Comparison of ENCODE assay signal across 2 cellular contexts in the genomic region with DNA sequence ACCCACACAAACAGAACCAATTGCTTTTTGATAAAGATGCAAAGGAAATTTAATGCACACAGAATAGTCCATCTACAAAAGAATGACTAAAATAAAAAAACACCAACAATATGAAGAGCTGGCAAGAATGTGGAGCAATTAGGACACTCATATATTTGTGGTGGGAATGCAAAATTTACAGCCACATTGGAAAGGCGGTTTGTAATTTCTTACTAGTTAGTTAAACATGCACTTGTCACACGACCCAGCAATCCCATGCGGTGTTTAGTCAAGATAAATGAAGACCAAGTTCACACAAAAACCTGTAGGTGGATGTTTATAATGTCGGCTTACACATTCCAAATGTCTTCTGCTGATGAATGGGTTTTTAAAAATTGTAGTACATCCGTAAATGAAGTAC.
TF ChIP-seq lines count a peak whose summit lies in the region.

No MANE protein-coding gene starts in this region.

TF ChIP-seq in HepG2, 621 proteins besides CTCF, POLR2A, EP300 and RAD21:
- TF ChIP-seq MAFF (IDR thresholded peaks at IDR 0.05; ENCODE audit: low read depth, low read length) (0 out of 2 replicates have a peak, but pooled peaks have one; percentile 5), NFIB (CRISPR knock-in tag; IDR thresholded peaks at IDR 0.05; ENCODE audit: borderline replicate concordance) (no peak)
- TF ChIP-seq, protein P1, sequence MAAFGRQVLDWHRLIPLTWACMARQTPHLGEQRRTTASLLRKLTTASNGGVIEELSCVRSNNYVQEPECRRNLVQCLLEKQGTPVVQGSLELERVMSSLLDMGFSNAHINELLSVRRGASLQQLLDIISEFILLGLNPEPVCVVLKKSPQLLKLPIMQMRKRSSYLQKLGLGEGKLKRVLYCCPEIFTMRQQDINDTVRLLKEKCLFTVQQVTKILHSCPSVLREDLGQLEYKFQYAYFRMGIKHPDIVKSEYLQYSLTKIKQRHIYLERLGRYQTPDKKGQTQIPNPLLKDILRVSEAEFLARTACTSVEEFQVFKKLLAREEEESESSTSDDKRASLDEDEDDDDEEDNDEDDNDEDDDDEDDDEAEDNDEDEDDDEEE (CRISPR knock-in tag; IDR thresholded peaks at IDR 0.05), result no peak

TF ChIP-seq in K562, 482 proteins besides CTCF, POLR2A, EP300 and RAD21:
- TF ChIP-seq RFX7 (CRISPR knock-in tag; IDR thresholded peaks at IDR 0.05) (no peak), ZNF586 (CRISPR knock-in tag; conservative IDR thresholded peaks at IDR 0.05) (no peak), ZNF561 (CRISPR knock-in tag; conservative IDR thresholded peaks at IDR 0.05) (no peak), PCBP1 (IDR thresholded peaks at IDR 0.05; ENCODE audit: low read depth, low read length, poor library complexity, severe bottlenecking) (no peak), ZBED1 (IDR thresholded peaks at IDR 0.05) (no peak), LCOR (CRISPR knock-in tag; IDR thresholded peaks at IDR 0.05) (no peak), MCM2 (IDR thresholded peaks at IDR 0.05; ENCODE audit: low read depth) (no peak)
- TF ChIP-seq, protein P2, sequence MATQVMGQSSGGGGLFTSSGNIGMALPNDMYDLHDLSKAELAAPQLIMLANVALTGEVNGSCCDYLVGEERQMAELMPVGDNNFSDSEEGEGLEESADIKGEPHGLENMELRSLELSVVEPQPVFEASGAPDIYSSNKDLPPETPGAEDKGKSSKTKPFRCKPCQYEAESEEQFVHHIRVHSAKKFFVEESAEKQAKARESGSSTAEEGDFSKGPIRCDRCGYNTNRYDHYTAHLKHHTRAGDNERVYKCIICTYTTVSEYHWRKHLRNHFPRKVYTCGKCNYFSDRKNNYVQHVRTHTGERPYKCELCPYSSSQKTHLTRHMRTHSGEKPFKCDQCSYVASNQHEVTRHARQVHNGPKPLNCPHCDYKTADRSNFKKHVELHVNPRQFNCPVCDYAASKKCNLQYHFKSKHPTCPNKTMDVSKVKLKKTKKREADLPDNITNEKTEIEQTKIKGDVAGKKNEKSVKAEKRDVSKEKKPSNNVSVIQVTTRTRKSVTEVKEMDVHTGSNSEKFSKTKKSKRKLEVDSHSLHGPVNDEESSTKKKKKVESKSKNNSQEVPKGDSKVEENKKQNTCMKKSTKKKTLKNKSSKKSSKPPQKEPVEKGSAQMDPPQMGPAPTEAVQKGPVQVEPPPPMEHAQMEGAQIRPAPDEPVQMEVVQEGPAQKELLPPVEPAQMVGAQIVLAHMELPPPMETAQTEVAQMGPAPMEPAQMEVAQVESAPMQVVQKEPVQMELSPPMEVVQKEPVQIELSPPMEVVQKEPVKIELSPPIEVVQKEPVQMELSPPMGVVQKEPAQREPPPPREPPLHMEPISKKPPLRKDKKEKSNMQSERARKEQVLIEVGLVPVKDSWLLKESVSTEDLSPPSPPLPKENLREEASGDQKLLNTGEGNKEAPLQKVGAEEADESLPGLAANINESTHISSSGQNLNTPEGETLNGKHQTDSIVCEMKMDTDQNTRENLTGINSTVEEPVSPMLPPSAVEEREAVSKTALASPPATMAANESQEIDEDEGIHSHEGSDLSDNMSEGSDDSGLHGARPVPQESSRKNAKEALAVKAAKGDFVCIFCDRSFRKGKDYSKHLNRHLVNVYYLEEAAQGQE (CRISPR knock-in tag; IDR thresholded peaks at IDR 0.05; ENCODE audit: low read depth), result no peak
- TF ChIP-seq, protein P3, sequence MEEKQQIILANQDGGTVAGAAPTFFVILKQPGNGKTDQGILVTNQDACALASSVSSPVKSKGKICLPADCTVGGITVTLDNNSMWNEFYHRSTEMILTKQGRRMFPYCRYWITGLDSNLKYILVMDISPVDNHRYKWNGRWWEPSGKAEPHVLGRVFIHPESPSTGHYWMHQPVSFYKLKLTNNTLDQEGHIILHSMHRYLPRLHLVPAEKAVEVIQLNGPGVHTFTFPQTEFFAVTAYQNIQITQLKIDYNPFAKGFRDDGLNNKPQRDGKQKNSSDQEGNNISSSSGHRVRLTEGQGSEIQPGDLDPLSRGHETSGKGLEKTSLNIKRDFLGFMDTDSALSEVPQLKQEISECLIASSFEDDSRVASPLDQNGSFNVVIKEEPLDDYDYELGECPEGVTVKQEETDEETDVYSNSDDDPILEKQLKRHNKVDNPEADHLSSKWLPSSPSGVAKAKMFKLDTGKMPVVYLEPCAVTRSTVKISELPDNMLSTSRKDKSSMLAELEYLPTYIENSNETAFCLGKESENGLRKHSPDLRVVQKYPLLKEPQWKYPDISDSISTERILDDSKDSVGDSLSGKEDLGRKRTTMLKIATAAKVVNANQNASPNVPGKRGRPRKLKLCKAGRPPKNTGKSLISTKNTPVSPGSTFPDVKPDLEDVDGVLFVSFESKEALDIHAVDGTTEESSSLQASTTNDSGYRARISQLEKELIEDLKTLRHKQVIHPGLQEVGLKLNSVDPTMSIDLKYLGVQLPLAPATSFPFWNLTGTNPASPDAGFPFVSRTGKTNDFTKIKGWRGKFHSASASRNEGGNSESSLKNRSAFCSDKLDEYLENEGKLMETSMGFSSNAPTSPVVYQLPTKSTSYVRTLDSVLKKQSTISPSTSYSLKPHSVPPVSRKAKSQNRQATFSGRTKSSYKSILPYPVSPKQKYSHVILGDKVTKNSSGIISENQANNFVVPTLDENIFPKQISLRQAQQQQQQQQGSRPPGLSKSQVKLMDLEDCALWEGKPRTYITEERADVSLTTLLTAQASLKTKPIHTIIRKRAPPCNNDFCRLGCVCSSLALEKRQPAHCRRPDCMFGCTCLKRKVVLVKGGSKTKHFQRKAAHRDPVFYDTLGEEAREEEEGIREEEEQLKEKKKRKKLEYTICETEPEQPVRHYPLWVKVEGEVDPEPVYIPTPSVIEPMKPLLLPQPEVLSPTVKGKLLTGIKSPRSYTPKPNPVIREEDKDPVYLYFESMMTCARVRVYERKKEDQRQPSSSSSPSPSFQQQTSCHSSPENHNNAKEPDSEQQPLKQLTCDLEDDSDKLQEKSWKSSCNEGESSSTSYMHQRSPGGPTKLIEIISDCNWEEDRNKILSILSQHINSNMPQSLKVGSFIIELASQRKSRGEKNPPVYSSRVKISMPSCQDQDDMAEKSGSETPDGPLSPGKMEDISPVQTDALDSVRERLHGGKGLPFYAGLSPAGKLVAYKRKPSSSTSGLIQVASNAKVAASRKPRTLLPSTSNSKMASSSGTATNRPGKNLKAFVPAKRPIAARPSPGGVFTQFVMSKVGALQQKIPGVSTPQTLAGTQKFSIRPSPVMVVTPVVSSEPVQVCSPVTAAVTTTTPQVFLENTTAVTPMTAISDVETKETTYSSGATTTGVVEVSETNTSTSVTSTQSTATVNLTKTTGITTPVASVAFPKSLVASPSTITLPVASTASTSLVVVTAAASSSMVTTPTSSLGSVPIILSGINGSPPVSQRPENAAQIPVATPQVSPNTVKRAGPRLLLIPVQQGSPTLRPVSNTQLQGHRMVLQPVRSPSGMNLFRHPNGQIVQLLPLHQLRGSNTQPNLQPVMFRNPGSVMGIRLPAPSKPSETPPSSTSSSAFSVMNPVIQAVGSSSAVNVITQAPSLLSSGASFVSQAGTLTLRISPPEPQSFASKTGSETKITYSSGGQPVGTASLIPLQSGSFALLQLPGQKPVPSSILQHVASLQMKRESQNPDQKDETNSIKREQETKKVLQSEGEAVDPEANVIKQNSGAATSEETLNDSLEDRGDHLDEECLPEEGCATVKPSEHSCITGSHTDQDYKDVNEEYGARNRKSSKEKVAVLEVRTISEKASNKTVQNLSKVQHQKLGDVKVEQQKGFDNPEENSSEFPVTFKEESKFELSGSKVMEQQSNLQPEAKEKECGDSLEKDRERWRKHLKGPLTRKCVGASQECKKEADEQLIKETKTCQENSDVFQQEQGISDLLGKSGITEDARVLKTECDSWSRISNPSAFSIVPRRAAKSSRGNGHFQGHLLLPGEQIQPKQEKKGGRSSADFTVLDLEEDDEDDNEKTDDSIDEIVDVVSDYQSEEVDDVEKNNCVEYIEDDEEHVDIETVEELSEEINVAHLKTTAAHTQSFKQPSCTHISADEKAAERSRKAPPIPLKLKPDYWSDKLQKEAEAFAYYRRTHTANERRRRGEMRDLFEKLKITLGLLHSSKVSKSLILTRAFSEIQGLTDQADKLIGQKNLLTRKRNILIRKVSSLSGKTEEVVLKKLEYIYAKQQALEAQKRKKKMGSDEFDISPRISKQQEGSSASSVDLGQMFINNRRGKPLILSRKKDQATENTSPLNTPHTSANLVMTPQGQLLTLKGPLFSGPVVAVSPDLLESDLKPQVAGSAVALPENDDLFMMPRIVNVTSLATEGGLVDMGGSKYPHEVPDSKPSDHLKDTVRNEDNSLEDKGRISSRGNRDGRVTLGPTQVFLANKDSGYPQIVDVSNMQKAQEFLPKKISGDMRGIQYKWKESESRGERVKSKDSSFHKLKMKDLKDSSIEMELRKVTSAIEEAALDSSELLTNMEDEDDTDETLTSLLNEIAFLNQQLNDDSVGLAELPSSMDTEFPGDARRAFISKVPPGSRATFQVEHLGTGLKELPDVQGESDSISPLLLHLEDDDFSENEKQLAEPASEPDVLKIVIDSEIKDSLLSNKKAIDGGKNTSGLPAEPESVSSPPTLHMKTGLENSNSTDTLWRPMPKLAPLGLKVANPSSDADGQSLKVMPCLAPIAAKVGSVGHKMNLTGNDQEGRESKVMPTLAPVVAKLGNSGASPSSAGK (IDR thresholded peaks at IDR 0.05), result no peak
- TF ChIP-seq, protein P4, sequence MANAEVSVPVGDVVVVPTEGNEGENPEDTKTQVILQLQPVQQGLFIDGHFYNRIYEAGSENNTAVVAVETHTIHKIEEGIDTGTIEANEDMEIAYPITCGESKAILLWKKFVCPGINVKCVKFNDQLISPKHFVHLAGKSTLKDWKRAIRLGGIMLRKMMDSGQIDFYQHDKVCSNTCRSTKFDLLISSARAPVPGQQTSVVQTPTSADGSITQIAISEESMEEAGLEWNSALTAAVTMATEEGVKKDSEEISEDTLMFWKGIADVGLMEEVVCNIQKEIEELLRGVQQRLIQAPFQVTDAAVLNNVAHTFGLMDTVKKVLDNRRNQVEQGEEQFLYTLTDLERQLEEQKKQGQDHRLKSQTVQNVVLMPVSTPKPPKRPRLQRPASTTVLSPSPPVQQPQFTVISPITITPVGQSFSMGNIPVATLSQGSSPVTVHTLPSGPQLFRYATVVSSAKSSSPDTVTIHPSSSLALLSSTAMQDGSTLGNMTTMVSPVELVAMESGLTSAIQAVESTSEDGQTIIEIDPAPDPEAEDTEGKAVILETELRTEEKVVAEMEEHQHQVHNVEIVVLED (CRISPR knock-in tag; IDR thresholded peaks at IDR 0.05), result no peak
